ENCODE assay signal across 9 cellular contexts in genomic region chr18:54261894-54262293, GRCh38. TPM values are rescaled to one million over a fixed set of nuclear protein-coding genes. Genes with fewer than 3 reads are reported as not detected.
DNase-seq lines count a peak whose midpoint lies in the region; ATAC-seq and TF ChIP-seq lines count a peak whose summit lies in the region.
"Had no signal": no experiment of that assay in that cellular context is flagged by ENCODE, and none has a peak within 500 bp of the region (broad histone marks: within the 10 kb centered on the region; RNA-seq: fewer than 3 reads in every experiment).

No MANE protein-coding gene starts in this region.

- H3K27ac Mint-ChIP-seq in neural progenitor cell, result no peak overlapping the region

- H3K27me3 Mint-ChIP-seq in neural progenitor cell (ENCODE audit: insufficient read depth, low read depth), result no peaks in the 10 kb centered on the region

- H3K4me3 ChIP-seq in neural progenitor cell, result no peak overlapping the region

- H3K9me3 ChIP-seq in neural progenitor cell (ENCODE audit: low read depth), result no peaks in the 10 kb centered on the region

- H3K36me3 Mint-ChIP-seq in neural progenitor cell, result peaks cover 1% of the 10 kb centered on the region

- no peaks in the 10 kb centered on the region for H3K9me3 Mint-ChIP-seq in neural progenitor cell

- H3F3A ChIP-seq in neural progenitor cell (ENCODE audit: low read depth), result peaks cover 5% of the 10 kb centered on the region

- H3K79me2 ChIP-seq in neural progenitor cell (ENCODE audit: low read depth), result no peaks in the 10 kb centered on the region

- peaks cover 15% of the 10 kb centered on the region for H3K4me1 ChIP-seq in neural progenitor cell

- H3K4me1 Mint-ChIP-seq in neural progenitor cell, result peaks cover 11% of the 10 kb centered on the region

- H3K36me3 ChIP-seq in neural progenitor cell, result no peaks in the 10 kb centered on the region

- no peak overlapping the region for H3K4me3 Mint-ChIP-seq in neural progenitor cell

- DNase-seq in AML-193 (lab: John Stamatoyannopoulos, UW), result peak; percentile 7 to 20
- peak; percentile 66 for DNase-seq in activated naive CD4-positive, alpha-beta T cell treated with anti-CD3 and anti-CD28 coated beads, Interleukin-2, amount 50 U/mL, for 16 hours
- no peak for DNase-seq in neural progenitor cell (ENCODE audit: low spot score)
- DNase-seq in central memory CD4-positive, alpha-beta T cell, result no peak
- no peak for DNase-seq in G401 (ENCODE audit: low spot score)
- DNase-seq in KG1 (lab: John Stamatoyannopoulos, UW), result no peak
- DNase-seq: DND-41 had no signal

- no peaks in the 10 kb centered on the region for H4K20me1 ChIP-seq in neural progenitor cell (ENCODE audit: low read depth)

- no peak overlapping the region for H2AFZ ChIP-seq in neural progenitor cell (replicated peaks)

- H3K27ac ChIP-seq in neural progenitor cell, result no peak overlapping the region

- in situ Hi-C loops in G401 (cut with HindIII; ENCODE audit: low sequenced_read_pairs), result no loop called here

- H3K27me3 ChIP-seq in neural progenitor cell, result no peaks in the 10 kb centered on the region

- H3K9ac ChIP-seq in neural progenitor cell, result no peak overlapping the region

- TF ChIP-seq CTCF in neural progenitor cell (IDR thresholded peaks at IDR 0.05), result no peak

- no peak overlapping the region for H3K4me2 ChIP-seq in neural progenitor cell

- ATAC-seq in GM19397 (IDR thresholded peaks at IDR 0.05; ENCODE audit: unreplicated experiment), result peak; percentile 65
- ATAC-seq in HG03378 (IDR thresholded peaks at IDR 0.05; ENCODE audit: unreplicated experiment), result peak; percentile 81

RNA-seq across cellular contexts. Expression of gene POLI, which starts 7.4 kb away (rescaled TPM):
- 103 and 191 TPM in 2 replicates for total RNA-seq in neural progenitor cell (ENCODE audit: low replicate concordance)
- total RNA-seq in G401 (2014; rRNA removed; shearing (Covaris generic)), result 16.9 and 34.5 TPM in 2 replicates

RNA-seq across cellular contexts. Expression of gene MBD2, which starts 37.4 kb away (rescaled TPM):
- total RNA-seq in neural progenitor cell (ENCODE audit: low replicate concordance), result 36.5 and 42.1 TPM in 2 replicates
- total RNA-seq in G401 (2014; rRNA removed; shearing (Covaris generic)), result 29.3 and 36.0 TPM in 2 replicates

Comparison
In these comparisons a context has a peak if more than half of its experiments do, and no peak if none do; other contexts are left out.
1. DNase-seq: peak in AML-193 (2 of 2) and activated naive CD4-positive, alpha-beta T cell treated with anti-CD3 and anti-CD28 coated beads, Interleukin-2, amount 50 U/mL, for 16 hours (single experiment); none in neural progenitor cell (single experiment), central memory CD4-positive, alpha-beta T cell (single experiment), G401 (single experiment) and KG1 (single experiment).